In the genomic region with DNA sequence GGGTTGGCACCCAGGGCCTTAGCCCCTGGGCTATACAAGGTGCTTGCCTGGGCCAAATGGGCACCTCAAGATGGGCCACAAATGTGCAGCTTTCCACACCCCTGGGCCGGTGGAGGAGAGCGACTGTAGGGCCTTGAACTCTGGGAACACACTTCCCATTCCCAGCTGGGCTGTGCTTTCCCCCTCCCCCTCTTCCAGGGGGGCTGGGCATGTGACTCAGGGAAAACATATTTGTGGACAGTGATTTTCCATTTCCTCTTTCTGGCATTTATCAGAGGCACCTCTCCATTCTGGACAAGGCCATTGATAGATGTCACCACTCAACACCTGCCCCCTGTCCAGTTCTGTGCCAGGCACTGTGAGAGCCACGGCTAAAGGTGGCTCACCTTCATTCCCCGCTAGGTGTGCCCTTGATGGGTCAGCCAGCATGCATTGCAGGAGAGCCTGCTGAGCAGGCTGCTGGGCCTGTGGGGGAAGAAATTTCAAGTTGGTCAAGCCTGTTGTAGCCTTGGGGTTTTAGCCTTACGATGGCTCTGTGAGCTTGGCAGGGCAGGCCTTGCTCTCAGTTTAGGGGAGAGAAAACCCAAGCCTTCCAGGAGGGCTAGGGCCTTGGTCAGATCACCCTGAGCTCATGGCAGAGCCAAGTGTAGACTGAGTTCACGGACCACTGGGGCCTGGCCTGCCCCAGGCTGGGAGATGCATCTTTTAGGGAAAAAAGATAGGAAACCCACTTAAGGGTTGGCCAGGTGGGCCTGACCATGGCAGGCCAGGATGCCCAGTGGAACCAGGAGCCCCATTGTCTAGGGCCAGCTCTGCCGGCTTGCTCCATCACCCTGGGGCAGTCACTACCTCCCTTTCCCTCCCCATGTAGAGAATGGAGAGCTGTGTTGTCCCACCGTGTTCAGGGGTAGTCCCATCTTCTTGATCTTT, we compare ENCODE assay signal across 10 cellular contexts.
DNase-seq lines count a peak whose midpoint lies in the region; FAIRE-seq and TF ChIP-seq lines count a peak whose summit lies in the region.
"Had no signal": no experiment of that assay in that cellular context is flagged by ENCODE, and none has a peak within 500 bp of the region (broad histone marks: within the 10 kb centered on the region; RNA-seq: fewer than 3 reads in every experiment).

No MANE protein-coding gene starts in this region.

- no peaks in the 10 kb centered on the region for H3K9me3 ChIP-seq in duodenal mucosa (ENCODE audit: control insufficient read depth in 1 of 2, low read length in 2 of 2)
- H3K9me3 ChIP-seq in liver (ENCODE audit: control insufficient read depth in 4 of 4, low read length in 3 of 4) = no peaks in the 10 kb centered on the region

- peaks cover 54 to 94% of the 10 kb centered on the region in 2 donors for H3K36me3 ChIP-seq in duodenal mucosa (ENCODE audit: control insufficient read depth in 1 of 2, insufficient read depth in 2 of 2, low read length in 2 of 2)
- H3K36me3 ChIP-seq in liver (ENCODE audit: control insufficient read depth in 4 of 4, insufficient read depth in 3 of 4, low read depth in 1 of 4, low read length in 3 of 4) = peaks cover 7 to 55% (median 20%) of the 10 kb centered on the region in 4 donors

- peak; percentile 80 for FAIRE-seq in urothelium cell line (lab: Jason Lieb, UNC)

- no peak overlapping the region for H3K9ac ChIP-seq in duodenal mucosa (ENCODE audit: low read depth in 1 of 2, low read length in 2 of 2)
- no peak overlapping the region for H3K9ac ChIP-seq in liver (ENCODE audit: low read depth in 1 of 2, low read length in 2 of 2)

- POLR2A ChIA-PET in activated CD4-positive, alpha-beta T cell treated with anti-CD3 and anti-CD28 coated beads, Interleukin-2, amount 10 ng/mL, durations not matched to agents 7 days and 5 days (lab: Charles Lee) = no interaction called here

- no peaks in the 10 kb centered on the region for H3K9me3 Mint-ChIP-seq in activated CD4-positive, alpha-beta T cell treated with anti-CD3 and anti-CD28 coated beads, Interleukin-2, amount 10 ng/mL, durations not matched to agents 7 days and 5 days

- TF ChIP-seq CTCF in liver (IDR thresholded peaks at IDR 0.05; ENCODE audit: low read depth, low read length, missing input control) = no peak

- 69% methylated on average over 8 of the region's 8 CpGs for WGBS in liver

- DNase-seq in M059J (ENCODE audit: low read depth) = peak; percentile 82
- DNase-seq in urothelium cell line (ENCODE audit: low spot score) = peak; percentile 68
- DNase-seq in Ammon's horn (ENCODE audit: low spot score) = no peak
- DNase-seq in NCI-H2029 (lab: John Stamatoyannopoulos, UW) = no peak
- no peak for DNase-seq in activated T-cell treated with anti-CD3 and anti-CD28 coated beads for 4 hours
- DNase-seq in activated CD4-positive, alpha-beta T cell treated with anti-CD3 and anti-CD28 coated beads, Interleukin-2, amount 10 ng/mL, durations not matched to agents 7 days and 5 days = no peak
- DNase-seq: NCI-H1417 treated with DMSO at 0.1 percent for 48 hours; stimulated activated CD4-positive, alpha-beta T cell treated with anti-CD3 and anti-CD28 coated beads, Interleukin-2, amount 100 ng/mL, for 24 hours had no signal

- no peak for TF ChIP-seq RAD21 in liver (IDR thresholded peaks at IDR 0.05)

- H3K4me1 Mint-ChIP-seq in activated CD4-positive, alpha-beta T cell treated with anti-CD3 and anti-CD28 coated beads, Interleukin-2, amount 10 ng/mL, durations not matched to agents 7 days and 5 days = no peaks in the 10 kb centered on the region

- no peak overlapping the region for H3K27ac Mint-ChIP-seq in activated CD4-positive, alpha-beta T cell treated with anti-CD3 and anti-CD28 coated beads, Interleukin-2, amount 10 ng/mL, durations not matched to agents 7 days and 5 days

- peaks cover 4% of the 10 kb centered on the region for H3K27me3 Mint-ChIP-seq in activated CD4-positive, alpha-beta T cell treated with anti-CD3 and anti-CD28 coated beads, Interleukin-2, amount 10 ng/mL, durations not matched to agents 7 days and 5 days

- H3K36me3 Mint-ChIP-seq in activated CD4-positive, alpha-beta T cell treated with anti-CD3 and anti-CD28 coated beads, Interleukin-2, amount 10 ng/mL, durations not matched to agents 7 days and 5 days (ENCODE audit: low read depth) = no peaks in the 10 kb centered on the region

- peak overlapping the region; percentile 11 for H3K27ac ChIP-seq in duodenal mucosa (ENCODE audit: low read depth, low read length)
- peak overlapping the region in 1 of 2 donors; percentile 47 for H3K27ac ChIP-seq in liver (ENCODE audit: low read depth in 1 of 2, low read length in 2 of 2)

- no peaks in the 10 kb centered on the region for H3K27me3 ChIP-seq in duodenal mucosa (ENCODE audit: control insufficient read depth in 1 of 2, insufficient read depth in 2 of 2, low read length in 2 of 2)
- no peaks in the 10 kb centered on the region for H3K27me3 ChIP-seq in liver (ENCODE audit: control insufficient read depth in 4 of 4, insufficient read depth in 4 of 4, low read length in 3 of 4)

- H3K4me3 Mint-ChIP-seq in activated CD4-positive, alpha-beta T cell treated with anti-CD3 and anti-CD28 coated beads, Interleukin-2, amount 10 ng/mL, durations not matched to agents 7 days and 5 days = no peak overlapping the region

- H3K4me3 ChIP-seq in duodenal mucosa (ENCODE audit: low read depth in 1 of 2, low read length in 2 of 2) (no peak overlapping the region), liver (ENCODE audit: low read depth in 1 of 3, low read length in 3 of 3) (no peak overlapping the region)

- H3K4me1 ChIP-seq in duodenal mucosa (ENCODE audit: control insufficient read depth in 1 of 2, insufficient read depth in 2 of 2, low read length in 2 of 2) = peaks cover 6 to 10% of the 10 kb centered on the region in 2 donors
- H3K4me1 ChIP-seq in liver (ENCODE audit: control insufficient read depth in 4 of 4, insufficient read depth in 4 of 4, low read length in 3 of 4) = peaks cover 0 to 3% (median 1%) of the 10 kb centered on the region in 4 donors

- CTCF ChIA-PET in activated CD4-positive, alpha-beta T cell treated with anti-CD3 and anti-CD28 coated beads, Interleukin-2, amount 10 ng/mL, durations not matched to agents 7 days and 5 days (lab: Charles Lee) = interaction anchor here (1.6 kb wide), 1 partner anchor 9 kb away, joined by 4 read pairs; no protein-coding TSS in a partner anchor

TF ChIP-seq in liver, 16 proteins besides CTCF, POLR2A, EP300 and RAD21:
- TF ChIP-seq SP1 (IDR thresholded peaks at IDR 0.05) (peak; percentile 59), TAF1 (conservative IDR thresholded peaks at IDR 0.05) (no peak)
- TF ChIP-seq, protein P1, sequence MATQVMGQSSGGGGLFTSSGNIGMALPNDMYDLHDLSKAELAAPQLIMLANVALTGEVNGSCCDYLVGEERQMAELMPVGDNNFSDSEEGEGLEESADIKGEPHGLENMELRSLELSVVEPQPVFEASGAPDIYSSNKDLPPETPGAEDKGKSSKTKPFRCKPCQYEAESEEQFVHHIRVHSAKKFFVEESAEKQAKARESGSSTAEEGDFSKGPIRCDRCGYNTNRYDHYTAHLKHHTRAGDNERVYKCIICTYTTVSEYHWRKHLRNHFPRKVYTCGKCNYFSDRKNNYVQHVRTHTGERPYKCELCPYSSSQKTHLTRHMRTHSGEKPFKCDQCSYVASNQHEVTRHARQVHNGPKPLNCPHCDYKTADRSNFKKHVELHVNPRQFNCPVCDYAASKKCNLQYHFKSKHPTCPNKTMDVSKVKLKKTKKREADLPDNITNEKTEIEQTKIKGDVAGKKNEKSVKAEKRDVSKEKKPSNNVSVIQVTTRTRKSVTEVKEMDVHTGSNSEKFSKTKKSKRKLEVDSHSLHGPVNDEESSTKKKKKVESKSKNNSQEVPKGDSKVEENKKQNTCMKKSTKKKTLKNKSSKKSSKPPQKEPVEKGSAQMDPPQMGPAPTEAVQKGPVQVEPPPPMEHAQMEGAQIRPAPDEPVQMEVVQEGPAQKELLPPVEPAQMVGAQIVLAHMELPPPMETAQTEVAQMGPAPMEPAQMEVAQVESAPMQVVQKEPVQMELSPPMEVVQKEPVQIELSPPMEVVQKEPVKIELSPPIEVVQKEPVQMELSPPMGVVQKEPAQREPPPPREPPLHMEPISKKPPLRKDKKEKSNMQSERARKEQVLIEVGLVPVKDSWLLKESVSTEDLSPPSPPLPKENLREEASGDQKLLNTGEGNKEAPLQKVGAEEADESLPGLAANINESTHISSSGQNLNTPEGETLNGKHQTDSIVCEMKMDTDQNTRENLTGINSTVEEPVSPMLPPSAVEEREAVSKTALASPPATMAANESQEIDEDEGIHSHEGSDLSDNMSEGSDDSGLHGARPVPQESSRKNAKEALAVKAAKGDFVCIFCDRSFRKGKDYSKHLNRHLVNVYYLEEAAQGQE (IDR thresholded peaks at IDR 0.05) = no peak

Comparison
In these comparisons a context has a peak if more than half of its experiments do, and no peak if none do; other contexts are left out.
1. DNase-seq: peak in M059J (single experiment) and urothelium cell line (single experiment); none in Ammon's horn (single experiment), NCI-H2029 (single experiment), activated T-cell treated with anti-CD3 and anti-CD28 coated beads for 4 hours (single experiment) and activated CD4-positive, alpha-beta T cell treated with anti-CD3 and anti-CD28 coated beads, Interleukin-2, amount 10 ng/mL, durations not matched to agents 7 days and 5 days (single experiment).